Comparison of ENCODE assay signal across 19 cellular contexts in the genomic region with DNA sequence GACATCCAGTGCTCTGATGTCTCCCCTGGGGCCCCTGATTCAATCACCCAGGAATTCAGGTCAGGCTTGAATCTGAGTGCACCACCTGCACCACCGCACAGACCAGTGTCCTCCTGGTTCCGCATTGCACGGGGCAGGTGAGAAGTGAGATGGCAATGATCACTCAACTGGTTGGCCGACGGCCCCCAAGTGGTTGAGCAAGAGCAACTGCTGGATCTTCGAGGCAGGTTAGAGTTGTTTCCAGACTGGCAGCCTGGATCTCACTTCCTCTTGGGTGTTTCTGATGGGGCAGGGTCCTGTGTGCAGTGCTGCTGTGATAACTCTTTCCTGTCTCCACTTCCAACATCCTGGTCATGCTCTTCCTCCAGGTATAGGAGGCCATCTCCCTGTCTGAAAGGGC. TPM values are rescaled to one million over a fixed set of nuclear protein-coding genes. Genes with fewer than 3 reads are reported as not detected.
DNase-seq lines count a peak whose midpoint lies in the region; ATAC-seq and TF ChIP-seq lines count a peak whose summit lies in the region.
"Had no signal": no experiment of that assay in that cellular context is flagged by ENCODE, and none has a peak within 500 bp of the region (broad histone marks: within the 10 kb centered on the region; RNA-seq: fewer than 3 reads in every experiment).

No MANE protein-coding gene starts in this region.

- WGBS in spleen, 5 donors = 40 to 48% (median 41%) methylated on average over 2 to 6 of the region's 6 CpGs

- H3K9me3 ChIP-seq in spleen = no peaks in the 10 kb centered on the region
- H3K9me3 ChIP-seq: A549 had no signal

- TF ChIP-seq CTCF in spleen (IDR thresholded peaks at IDR 0.05 in 8 of 11, conservative IDR thresholded peaks at IDR 0.05 in 3 of 11) = no peak

- no peaks in the 10 kb centered on the region for H3K9me3 Mint-ChIP-seq in activated CD8-positive, alpha-beta memory T cell treated with anti-CD3 and anti-CD28 coated beads, Interleukin-2, amount 10 ng/mL, durations not matched to agents 7 days and 5 days (ENCODE audit: low read depth)
- no peaks in the 10 kb centered on the region for H3K9me3 Mint-ChIP-seq in activated CD4-positive, alpha-beta T cell treated with anti-CD3 and anti-CD28 coated beads, Interleukin-2, amount 10 ng/mL, durations not matched to agents 24 days and 14 days

- H3K36me3 Mint-ChIP-seq in activated CD8-positive, alpha-beta memory T cell treated with anti-CD3 and anti-CD28 coated beads, Interleukin-2, amount 10 ng/mL, durations not matched to agents 7 days and 5 days = no peaks in the 10 kb centered on the region
- no peaks in the 10 kb centered on the region for H3K36me3 Mint-ChIP-seq in activated CD4-positive, alpha-beta T cell treated with anti-CD3 and anti-CD28 coated beads, Interleukin-2, amount 10 ng/mL, durations not matched to agents 24 days and 14 days (ENCODE audit: low read depth)
- H3K36me3 Mint-ChIP-seq: CD4-positive, CD25-positive, alpha-beta regulatory T cell had no signal

- in situ Hi-C loops in ACHN (cut with HindIII; ENCODE audit: low pct_ligation_motif_present, low pct_unique_long_range_greater_than_20kb, low sequenced_read_pairs) = no loop called here

- no peak for ATAC-seq in activated CD8-positive, alpha-beta memory T cell treated with anti-CD3 and anti-CD28 coated beads, Interleukin-2, amount 10 ng/mL, durations not matched to agents 7 days and 5 days
- ATAC-seq: A549, HCT116, Panc1, SK-N-SH treated with all-trans-retinoic acid at 6 μM for 48 hours had no signal

- H3K4me3 ChIP-seq in H7 (ENCODE audit: insufficient read depth, low read depth, low read length) (no peak overlapping the region), spleen (no peak overlapping the region)
- H3K4me3 ChIP-seq: A549 had no signal

- H3K27me3 ChIP-seq in H7 (ENCODE audit: control insufficient read depth, insufficient read depth, low read length) (no peaks in the 10 kb centered on the region; the same call in 1 of the 2 replicates), spleen (replicated peaks in 1 of 7) (peaks cover 0 to 35% (median 0%) of the 10 kb centered on the region in 7 donors)

- intact Hi-C loops in spleen (cut with DNase I; ENCODE audit: low total_unique reads) = no loop called here
- intact Hi-C loops in activated CD4-positive, alpha-beta T cell treated with anti-CD3 and anti-CD28 coated beads, Interleukin-2, amount 10 ng/mL, durations not matched to agents 24 days and 14 days (cut with micrococcal nuclease) = no loop called here

- CTCF ChIA-PET in activated CD8-positive, alpha-beta memory T cell treated with anti-CD3 and anti-CD28 coated beads, Interleukin-2, amount 10 ng/mL, durations not matched to agents 7 days and 5 days (lab: Charles Lee) = no interaction called here

- H3K27ac Mint-ChIP-seq in activated CD8-positive, alpha-beta memory T cell treated with anti-CD3 and anti-CD28 coated beads, Interleukin-2, amount 10 ng/mL, durations not matched to agents 7 days and 5 days = no peak overlapping the region
- no peak overlapping the region for H3K27ac Mint-ChIP-seq in activated CD4-positive, alpha-beta T cell treated with anti-CD3 and anti-CD28 coated beads, Interleukin-2, amount 10 ng/mL, durations not matched to agents 24 days and 14 days

- H3K36me3 ChIP-seq in H7 (replicated peaks; ENCODE audit: control insufficient read depth, insufficient read depth, low read length) (no peaks in the 10 kb centered on the region), spleen (no peaks in the 10 kb centered on the region)

- peak; percentile 23 for DNase-seq in activated CD8-positive, alpha-beta memory T cell treated with anti-CD3 and anti-CD28 coated beads, Interleukin-2, amount 50 U/mL, for 48 hours
- no peak for DNase-seq in activated CD8-positive, alpha-beta memory T cell treated with anti-CD3 and anti-CD28 coated beads, Interleukin-2, amount 10 ng/mL, durations not matched to agents 7 days and 5 days
- DNase-seq in H7 (peak; percentile 51), ecto neural progenitor cell (ENCODE audit: low spot score) (peak; percentile 20), spleen (peak; percentile 55), ACHN (no peak), germinal center (ENCODE audit: low spot score) (no peak)
- no peak for DNase-seq in activated CD4-positive, alpha-beta T cell treated with anti-CD3 and anti-CD28 coated beads, Interleukin-2, amount 10 ng/mL, durations not matched to agents 24 days and 14 days
- DNase-seq: CD4-positive, CD25-positive, alpha-beta regulatory T cell; GF-D8; IMR-90; NCI-H1930; NCI-H526 treated with DMSO at 0.1 percent for 48 hours; Right ventricle myocardium superior had no signal

- no peaks in the 10 kb centered on the region for H3K4me1 ChIP-seq in spleen
- H3K4me1 ChIP-seq: A549 had no signal

- no peak for TF ChIP-seq POLR2A in spleen (IDR thresholded peaks at IDR 0.05)

- peaks cover 10% of the 10 kb centered on the region for H3K27me3 Mint-ChIP-seq in activated CD8-positive, alpha-beta memory T cell treated with anti-CD3 and anti-CD28 coated beads, Interleukin-2, amount 10 ng/mL, durations not matched to agents 7 days and 5 days
- H3K27me3 Mint-ChIP-seq in activated CD4-positive, alpha-beta T cell treated with anti-CD3 and anti-CD28 coated beads, Interleukin-2, amount 10 ng/mL, durations not matched to agents 24 days and 14 days = no peaks in the 10 kb centered on the region

- H3K4me1 Mint-ChIP-seq in activated CD8-positive, alpha-beta memory T cell treated with anti-CD3 and anti-CD28 coated beads, Interleukin-2, amount 10 ng/mL, durations not matched to agents 7 days and 5 days = no peaks in the 10 kb centered on the region
- H3K4me1 Mint-ChIP-seq in activated CD4-positive, alpha-beta T cell treated with anti-CD3 and anti-CD28 coated beads, Interleukin-2, amount 10 ng/mL, durations not matched to agents 24 days and 14 days = no peaks in the 10 kb centered on the region
- H3K4me1 Mint-ChIP-seq: CD4-positive, CD25-positive, alpha-beta regulatory T cell had no signal

- no peak overlapping the region for H3K27ac ChIP-seq in spleen
- H3K27ac ChIP-seq: A549 had no signal

- no peak overlapping the region for H3K4me3 Mint-ChIP-seq in activated CD8-positive, alpha-beta memory T cell treated with anti-CD3 and anti-CD28 coated beads, Interleukin-2, amount 10 ng/mL, durations not matched to agents 7 days and 5 days
- no peak overlapping the region for H3K4me3 Mint-ChIP-seq in activated CD4-positive, alpha-beta T cell treated with anti-CD3 and anti-CD28 coated beads, Interleukin-2, amount 10 ng/mL, durations not matched to agents 24 days and 14 days
- H3K4me3 Mint-ChIP-seq: CD4-positive, CD25-positive, alpha-beta regulatory T cell had no signal

RNA-seq across cellular contexts. Expression of a gene that starts 50.4 kb away (rescaled TPM):
- 1 to 10 TPM in 1 of 2 experiments, under 1 TPM in 1; 0.82 to 1.1 TPM for total RNA-seq in activated CD8-positive, alpha-beta memory T cell treated with anti-CD3 and anti-CD28 coated beads, Interleukin-2, amount 10 ng/mL, durations not matched to agents 7 days and 5 days
- total RNA-seq in H7 (2014; rRNA removed; shearing (Covaris generic)) = 0.10 and 0.11 TPM in 2 replicates
- 1 to 10 TPM in 1 of 7 donors, under 1 TPM in 6; 0.20 to 2.5 (median 0.60) TPM for total RNA-seq in spleen
- polyA plus RNA-seq in spleen = under 1 TPM; 0.02 to 0.03 (median 0.02) TPM
- 0.16 and 0.21 TPM in 2 replicates for total RNA-seq in activated CD4-positive, alpha-beta T cell treated with anti-CD3 and anti-CD28 coated beads, Interleukin-2, amount 10 ng/mL, durations not matched to agents 24 days and 14 days
- total RNA-seq: IMR-90, LHCN-M2, Right ventricle myocardium superior had no signal
- polyA plus RNA-seq: A549, IMR-90 had no signal

Comparison
In these comparisons a context has a peak if more than half of its experiments do, and no peak if none do; other contexts are left out.
1. DNase-seq: peak in activated CD8-positive, alpha-beta memory T cell treated with anti-CD3 and anti-CD28 coated beads, Interleukin-2, amount 50 U/mL, for 48 hours (single experiment), H7 (single experiment), ecto neural progenitor cell (single experiment) and spleen (single experiment); none in activated CD8-positive, alpha-beta memory T cell treated with anti-CD3 and anti-CD28 coated beads, Interleukin-2, amount 10 ng/mL, durations not matched to agents 7 days and 5 days (single experiment), ACHN (single experiment), germinal center (single experiment) and activated CD4-positive, alpha-beta T cell treated with anti-CD3 and anti-CD28 coated beads, Interleukin-2, amount 10 ng/mL, durations not matched to agents 24 days and 14 days (single experiment).